18 cellular contexts compared by ENCODE assay signal in the genomic region with DNA sequence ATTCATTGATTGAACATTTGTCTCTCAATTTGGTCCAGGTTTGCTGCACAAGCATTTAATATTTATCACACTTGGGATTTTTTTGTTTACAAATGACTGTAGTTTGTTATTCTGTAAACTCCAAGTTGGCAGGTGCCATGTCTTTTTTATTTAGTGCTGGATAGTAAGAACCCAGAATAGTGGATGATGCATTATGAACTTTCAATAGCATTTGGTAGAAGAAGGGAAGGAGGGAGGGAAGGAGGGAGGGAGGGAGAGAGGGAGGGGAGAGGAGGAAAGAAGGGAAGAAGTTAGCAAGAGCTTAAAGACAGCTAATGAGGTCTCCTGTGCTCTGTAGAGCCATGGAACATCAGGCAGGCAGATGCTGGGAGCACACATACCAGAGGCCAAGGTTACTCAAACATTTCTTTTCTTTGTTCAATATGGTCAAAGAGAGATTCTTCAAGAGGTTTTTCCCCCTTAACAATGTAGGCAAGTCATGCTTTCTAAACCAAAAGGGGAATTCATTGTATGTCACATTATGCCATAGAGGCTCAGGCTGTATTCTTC. TPM values are rescaled to one million over a fixed set of nuclear protein-coding genes. Genes with fewer than 3 reads are reported as not detected.
"Had no signal": no experiment of that assay in that cellular context is flagged by ENCODE, and none has a peak within 500 bp of the region (broad histone marks: within the 10 kb centered on the region; RNA-seq: fewer than 3 reads in every experiment).

No MANE protein-coding gene starts in this region.

- H3K9me3 ChIP-seq: neutrophil, prostate gland, thoracic aorta had no signal

- H3K27me3 ChIP-seq: dorsolateral prefrontal cortex, heart left ventricle, neutrophil had no signal

- H3K4me3 ChIP-seq: dorsolateral prefrontal cortex, heart left ventricle, prostate gland, thoracic aorta had no signal

- H3K36me3 ChIP-seq: heart left ventricle, neutrophil, prostate gland, thoracic aorta had no signal

- H3K9me3 Mint-ChIP-seq: stimulated activated naive CD8-positive, alpha-beta T cell treated with anti-CD3 and anti-CD28 coated beads, Interleukin-15, amount 100 ng/mL, for 72 hours had no signal

- H3K4me1 ChIP-seq: prostate gland had no signal

- H3K4me3 Mint-ChIP-seq: naive thymus-derived CD4-positive, alpha-beta T cell; stimulated activated naive B cell treated with anti-CD40 and anti-IgM and Interleukin-4, amounts not matched to agents 10 μg/mL and 1 μg/mL and 100 μg/mL, for 72 hours; stimulated activated naive CD8-positive, alpha-beta T cell treated with anti-CD3 and anti-CD28 coated beads, Interleukin-15, amount 100 ng/mL, for 72 hours had no signal

- H3K27ac Mint-ChIP-seq: naive thymus-derived CD4-positive, alpha-beta T cell; stimulated activated naive B cell treated with anti-CD40 and anti-IgM and Interleukin-4, amounts not matched to agents 10 μg/mL and 1 μg/mL and 100 μg/mL, for 72 hours; stimulated activated naive CD8-positive, alpha-beta T cell treated with anti-CD3 and anti-CD28 coated beads, Interleukin-15, amount 100 ng/mL, for 72 hours had no signal

- ATAC-seq: naive thymus-derived CD4-positive, alpha-beta T cell; sciatic nerve; stimulated activated naive B cell treated with anti-CD40 and anti-IgM and Interleukin-4, amounts not matched to agents 10 μg/mL and 1 μg/mL and 100 μg/mL, for 72 hours; stimulated activated naive CD8-positive, alpha-beta T cell treated with anti-CD3 and anti-CD28 coated beads, Interleukin-15, amount 100 ng/mL, for 72 hours had no signal

- H3K4me1 Mint-ChIP-seq: stimulated activated naive CD8-positive, alpha-beta T cell treated with anti-CD3 and anti-CD28 coated beads, Interleukin-15, amount 100 ng/mL, for 72 hours had no signal

- H3K36me3 Mint-ChIP-seq: naive thymus-derived CD4-positive, alpha-beta T cell; stimulated activated naive B cell treated with anti-CD40 and anti-IgM and Interleukin-4, amounts not matched to agents 10 μg/mL and 1 μg/mL and 100 μg/mL, for 72 hours had no signal

- H3K27ac ChIP-seq: neutrophil, prostate gland, thoracic aorta had no signal

- DNase-seq: cortex of kidney; dorsolateral prefrontal cortex; effector CD8-positive, alpha-beta T cell; foreskin melanocyte; heart left ventricle; mammary epithelial cell; naive thymus-derived CD4-positive, alpha-beta T cell; retina; stimulated activated CD4-positive, alpha-beta T cell treated with anti-CD3 and anti-CD28 coated beads, Interleukin-2, amount 100 ng/mL, for 24 hours; stimulated activated CD4-positive, alpha-beta T cell treated with anti-CD3 and anti-CD28 coated beads, Interleukin-4, amount 100 ng/mL, for 4 hours; stimulated activated naive B cell treated with anti-CD40 and anti-IgM and Interleukin-4, amounts not matched to agents 10 μg/mL and 1 μg/mL and 100 μg/mL, for 72 hours; stimulated activated naive CD8-positive, alpha-beta T cell treated with anti-CD3 and anti-CD28 coated beads, Interleukin-15, amount 100 ng/mL, for 72 hours; trophoblast cell had no signal

RNA-seq across cellular contexts. Expression of gene PDK4, which starts 25.8 kb away (rescaled TPM):
- polyA plus RNA-seq: mammary epithelial cell; naive thymus-derived CD4-positive, alpha-beta T cell; neural cell had no signal
